In the genomic region with DNA sequence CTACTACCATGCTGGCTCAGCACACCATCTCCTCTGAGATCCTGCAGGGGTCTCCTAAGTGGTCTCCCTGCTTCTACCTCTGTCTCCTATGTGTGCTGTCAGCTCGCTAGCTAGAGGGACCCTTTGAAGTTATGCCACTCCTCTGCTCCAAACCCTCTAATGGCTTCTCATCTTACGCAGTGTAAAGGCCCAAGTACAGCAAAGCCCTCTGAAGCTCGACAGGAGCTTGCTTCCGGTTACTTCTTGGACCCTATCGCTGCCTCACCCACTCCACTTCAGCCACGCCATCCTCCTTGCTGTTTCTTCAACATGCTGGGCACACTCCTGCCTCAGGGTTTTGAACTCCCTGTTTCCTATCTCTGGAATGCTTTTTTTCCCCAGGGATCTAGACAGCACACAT, we compare ENCODE assay signal across 1 cellular context.
TF ChIP-seq lines count a peak whose summit lies in the region.

No MANE protein-coding gene starts in this region.

TF ChIP-seq in WTC11, 78 proteins besides CTCF, POLR2A, EP300 and RAD21 (continued from another document):
- TF ChIP-seq, protein P1, sequence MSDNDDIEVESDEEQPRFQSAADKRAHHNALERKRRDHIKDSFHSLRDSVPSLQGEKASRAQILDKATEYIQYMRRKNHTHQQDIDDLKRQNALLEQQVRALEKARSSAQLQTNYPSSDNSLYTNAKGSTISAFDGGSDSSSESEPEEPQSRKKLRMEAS (CRISPR knock-in tag; IDR thresholded peaks at IDR 0.05), result no peak
- no peak for TF ChIP-seq ELF4 (CRISPR knock-in tag; IDR thresholded peaks at IDR 0.05; ENCODE audit: low read depth)
- TF ChIP-seq ZNF121 (CRISPR knock-in tag; IDR thresholded peaks at IDR 0.05), result no peak
- TF ChIP-seq MXD4 (CRISPR knock-in tag; IDR thresholded peaks at IDR 0.05; ENCODE audit: borderline replicate concordance), result no peak
